Comparison of ENCODE assay signal across 1 cellular context in genomic region chr2:200670313-200670712, GRCh38.
TF ChIP-seq lines count a peak whose summit lies in the region.

No MANE protein-coding gene starts in this region.

TF ChIP-seq in K562, 482 proteins besides CTCF, POLR2A, EP300 and RAD21 (continued from another document):
- TF ChIP-seq ZBTB5 (IDR thresholded peaks at IDR 0.05) (no peak), ZNF133 (CRISPR knock-in tag; IDR thresholded peaks at IDR 0.05) (no peak), ZC3H4 (CRISPR knock-in tag; IDR thresholded peaks at IDR 0.05; ENCODE audit: borderline replicate concordance) (no peak), SRSF3 (IDR thresholded peaks at IDR 0.05; ENCODE audit: insufficient read depth, low read length) (no peak), ZBTB7A (IDR thresholded peaks at IDR 0.05; ENCODE audit: borderline replicate concordance, control insufficient read depth, low read depth, low read length) (no peak), SMAD4 (CRISPR knock-in tag; conservative IDR thresholded peaks at IDR 0.05) (no peak)
- TF ChIP-seq, protein P1, sequence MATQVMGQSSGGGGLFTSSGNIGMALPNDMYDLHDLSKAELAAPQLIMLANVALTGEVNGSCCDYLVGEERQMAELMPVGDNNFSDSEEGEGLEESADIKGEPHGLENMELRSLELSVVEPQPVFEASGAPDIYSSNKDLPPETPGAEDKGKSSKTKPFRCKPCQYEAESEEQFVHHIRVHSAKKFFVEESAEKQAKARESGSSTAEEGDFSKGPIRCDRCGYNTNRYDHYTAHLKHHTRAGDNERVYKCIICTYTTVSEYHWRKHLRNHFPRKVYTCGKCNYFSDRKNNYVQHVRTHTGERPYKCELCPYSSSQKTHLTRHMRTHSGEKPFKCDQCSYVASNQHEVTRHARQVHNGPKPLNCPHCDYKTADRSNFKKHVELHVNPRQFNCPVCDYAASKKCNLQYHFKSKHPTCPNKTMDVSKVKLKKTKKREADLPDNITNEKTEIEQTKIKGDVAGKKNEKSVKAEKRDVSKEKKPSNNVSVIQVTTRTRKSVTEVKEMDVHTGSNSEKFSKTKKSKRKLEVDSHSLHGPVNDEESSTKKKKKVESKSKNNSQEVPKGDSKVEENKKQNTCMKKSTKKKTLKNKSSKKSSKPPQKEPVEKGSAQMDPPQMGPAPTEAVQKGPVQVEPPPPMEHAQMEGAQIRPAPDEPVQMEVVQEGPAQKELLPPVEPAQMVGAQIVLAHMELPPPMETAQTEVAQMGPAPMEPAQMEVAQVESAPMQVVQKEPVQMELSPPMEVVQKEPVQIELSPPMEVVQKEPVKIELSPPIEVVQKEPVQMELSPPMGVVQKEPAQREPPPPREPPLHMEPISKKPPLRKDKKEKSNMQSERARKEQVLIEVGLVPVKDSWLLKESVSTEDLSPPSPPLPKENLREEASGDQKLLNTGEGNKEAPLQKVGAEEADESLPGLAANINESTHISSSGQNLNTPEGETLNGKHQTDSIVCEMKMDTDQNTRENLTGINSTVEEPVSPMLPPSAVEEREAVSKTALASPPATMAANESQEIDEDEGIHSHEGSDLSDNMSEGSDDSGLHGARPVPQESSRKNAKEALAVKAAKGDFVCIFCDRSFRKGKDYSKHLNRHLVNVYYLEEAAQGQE (CRISPR knock-in tag; IDR thresholded peaks at IDR 0.05; ENCODE audit: low read depth) = no peak
